ENCODE assay signal across 16 cellular contexts in the genomic region with DNA sequence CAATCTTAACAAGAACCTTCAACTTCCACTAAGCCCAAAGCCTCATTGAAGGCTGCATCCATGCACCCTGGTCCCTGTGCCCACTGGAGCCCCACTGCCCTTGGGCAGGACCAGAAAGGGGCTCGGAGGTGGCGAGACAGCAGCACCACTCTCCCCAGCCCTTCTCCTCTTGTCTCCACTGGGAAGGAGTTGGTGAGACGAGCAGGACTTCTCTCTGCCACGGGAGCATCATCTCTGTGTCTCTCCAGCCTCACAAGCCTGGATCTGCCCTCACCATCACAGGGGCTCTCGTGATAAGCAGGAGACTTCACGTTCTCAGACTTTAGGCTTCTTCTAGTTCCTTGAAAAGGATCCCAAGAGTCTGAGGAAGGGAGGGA.
DNase-seq lines count a peak whose midpoint lies in the region; ATAC-seq and TF ChIP-seq lines count a peak whose summit lies in the region.
"Had no signal": no experiment of that assay in that cellular context is flagged by ENCODE, and none has a peak within 500 bp of the region (broad histone marks: within the 10 kb centered on the region; RNA-seq: fewer than 3 reads in every experiment).

No MANE protein-coding gene starts in this region.

- peaks cover 11% of the 10 kb centered on the region for H3K4me1 ChIP-seq in MM.1S (ENCODE audit: low read length)

- no peaks in the 10 kb centered on the region for H3K79me2 ChIP-seq in MM.1S (ENCODE audit: low read length)

- peaks cover 31 to 40% of the 10 kb centered on the region in 2 donors for H3K4me1 Mint-ChIP-seq in stimulated activated naive B cell treated with anti-CD40 and anti-IgM and Interleukin-4, amounts not matched to agents 10 μg/mL and 1 μg/mL and 100 μg/mL, for 72 hours

- H3K36me3 Mint-ChIP-seq in stimulated activated naive B cell treated with anti-CD40 and anti-IgM and Interleukin-4, amounts not matched to agents 10 μg/mL and 1 μg/mL and 100 μg/mL, for 72 hours: no peaks in the 10 kb centered on the region

- no peak overlapping the region for H3K4me3 ChIP-seq in MM.1S (ENCODE audit: low read length)
- H3K4me3 ChIP-seq: coronary artery, GM23338, spleen had no signal

- H3K9ac ChIP-seq in MM.1S (ENCODE audit: low read length): no peak overlapping the region

- no peak for TF ChIP-seq CTCF in MM.1S (IDR thresholded peaks at IDR 0.05; ENCODE audit: low read length)

- no peaks in the 10 kb centered on the region for H3K9me2 ChIP-seq in MM.1S (replicated peaks; ENCODE audit: insufficient read depth, low read length)

- peak overlapping the region; percentile 10; the same call in 1 of the 2 replicates for H3K4me2 ChIP-seq in MM.1S (ENCODE audit: low read depth, low read length)
- H3K4me2 ChIP-seq: GM23338 had no signal

- peaks cover 7% of the 10 kb centered on the region for H3K27me3 ChIP-seq in MM.1S (replicated peaks; ENCODE audit: insufficient read depth, low read length)

- H3K9me3 Mint-ChIP-seq in stimulated activated naive B cell treated with anti-CD40 and anti-IgM and Interleukin-4, amounts not matched to agents 10 μg/mL and 1 μg/mL and 100 μg/mL, for 72 hours: no peaks in the 10 kb centered on the region
- H3K9me3 Mint-ChIP-seq: GM23338 had no signal

- H3K9me3 ChIP-seq in MM.1S (replicated peaks; ENCODE audit: insufficient read depth, low read length): no peaks in the 10 kb centered on the region
- H3K9me3 ChIP-seq: spleen had no signal

- H3K4me3 Mint-ChIP-seq in stimulated activated naive B cell treated with anti-CD40 and anti-IgM and Interleukin-4, amounts not matched to agents 10 μg/mL and 1 μg/mL and 100 μg/mL, for 72 hours: peak overlapping the region; percentile 10 to 19
- H3K4me3 Mint-ChIP-seq: GM23338 had no signal

- no peaks in the 10 kb centered on the region for H4K20me1 ChIP-seq in MM.1S (ENCODE audit: insufficient read depth, low read length)

- DNase-seq in MM.1S (no peak), epidermal melanocyte (ENCODE audit: insufficient read length, low spot score) (peak; percentile 6), NCI-H2196 (lab: John Stamatoyannopoulos, UW; ENCODE audit: unreplicated experiment) (no peak), NAMALWA (ENCODE audit: low spot score) (no peak)
- DNase-seq in stimulated activated naive B cell treated with anti-CD40 and anti-IgM and Interleukin-4, amounts not matched to agents 10 μg/mL and 1 μg/mL and 100 μg/mL, for 72 hours: no peak
- DNase-seq: activated CD8-positive, alpha-beta memory T cell treated with anti-CD3 and anti-CD28 coated beads for 24 hours; activated effector memory CD4-positive, alpha-beta T cell treated with Interleukin-2 at 50 U/mL for 16 hours; erythroblast; NCI-H2081; NCI-H69 had no signal

- no peaks in the 10 kb centered on the region for H3F3A ChIP-seq in MM.1S (ENCODE audit: insufficient read depth, low read length)

- H3K27ac ChIP-seq in MM.1S (ENCODE audit: low read length): no peak overlapping the region
- H3K27ac ChIP-seq: coronary artery, RWPE1 had no signal

- peak overlapping the region; percentile 90 for H3K27ac Mint-ChIP-seq in stimulated activated naive B cell treated with anti-CD40 and anti-IgM and Interleukin-4, amounts not matched to agents 10 μg/mL and 1 μg/mL and 100 μg/mL, for 72 hours
- H3K27ac Mint-ChIP-seq: GM23338 had no signal

- ATAC-seq in GM21717 (IDR thresholded peaks at IDR 0.05; ENCODE audit: unreplicated experiment): peak; percentile 5
- peak; percentile 12 to 14 for ATAC-seq in stimulated activated naive B cell treated with anti-CD40 and anti-IgM and Interleukin-4, amounts not matched to agents 10 μg/mL and 1 μg/mL and 100 μg/mL, for 72 hours (replicated peaks)
- ATAC-seq in GM18520 (IDR thresholded peaks at IDR 0.05; ENCODE audit: unreplicated experiment): no peak
- ATAC-seq: GM23338 had no signal

- peaks cover 51 to 77% of the 10 kb centered on the region in 2 donors for H3K27me3 Mint-ChIP-seq in stimulated activated naive B cell treated with anti-CD40 and anti-IgM and Interleukin-4, amounts not matched to agents 10 μg/mL and 1 μg/mL and 100 μg/mL, for 72 hours

- peak overlapping the region; percentile 52; the same call in 1 of the 2 replicates for H2AFZ ChIP-seq in MM.1S (ENCODE audit: low read length)

- no peaks in the 10 kb centered on the region for H3K36me3 ChIP-seq in MM.1S (replicated peaks; ENCODE audit: insufficient read depth, low read length)
- H3K36me3 ChIP-seq: spleen had no signal
